28 cellular contexts compared by ENCODE assay signal in genomic region chr7:22832422-22832821, GRCh38.
"Had no signal": no experiment of that assay in that cellular context is flagged by ENCODE, and none has a peak within 500 bp of the region (broad histone marks: within the 10 kb centered on the region; RNA-seq: fewer than 3 reads in every experiment).

No MANE protein-coding gene starts in this region.

- H3K27me3 ChIP-seq: foreskin keratinocyte, heart left ventricle, hepatocyte, pancreas, right lobe of liver, thyroid gland, vagina had no signal

- H3K4me1 Mint-ChIP-seq: memory B cell; stimulated activated naive CD8-positive, alpha-beta T cell treated with anti-CD3 and anti-CD28 coated beads, Interleukin-15, amount 100 ng/mL, for 72 hours had no signal

- H3K79me2 ChIP-seq: hepatocyte had no signal

- H3K4me3 ChIP-seq: gastroesophageal sphincter, heart left ventricle, hepatocyte, lung, pancreas, right lobe of liver, thyroid gland, vagina had no signal

- H3K4me2 ChIP-seq: hepatocyte had no signal

- H3K36me3 Mint-ChIP-seq: memory B cell, natural killer cell had no signal

- ATAC-seq: esophagus mucosa; foreskin keratinocyte; gastroesophageal sphincter; heart left ventricle; left lobe of liver; right lobe of liver; stimulated activated naive CD8-positive, alpha-beta T cell treated with anti-CD3 and anti-CD28 coated beads, Interleukin-15, amount 100 ng/mL, for 72 hours had no signal

- H3K27ac ChIP-seq: epithelial cell of prostate, foreskin keratinocyte, gastroesophageal sphincter, heart left ventricle, hepatocyte, neutrophil, right lobe of liver, thyroid gland, vagina had no signal

- H2AFZ ChIP-seq: hepatocyte had no signal

- H3K9me3 Mint-ChIP-seq: dendritic cell treated with granulocyte-macrophage colony-stimulating factor and Interleukin-4, amounts not matched to agents 40 ng/mL and 50 ng/mL, for 4 days; endodermal cell; memory B cell; natural killer cell; neural crest cell; stimulated activated naive CD8-positive, alpha-beta T cell treated with anti-CD3 and anti-CD28 coated beads, Interleukin-15, amount 100 ng/mL, for 72 hours had no signal

- H3K27ac Mint-ChIP-seq: dendritic cell treated with granulocyte-macrophage colony-stimulating factor and Interleukin-4, amounts not matched to agents 40 ng/mL and 50 ng/mL, for 4 days; endodermal cell; memory B cell; stimulated activated naive CD8-positive, alpha-beta T cell treated with anti-CD3 and anti-CD28 coated beads, Interleukin-15, amount 100 ng/mL, for 72 hours had no signal

- H3K36me3 ChIP-seq: gastroesophageal sphincter, heart left ventricle, neutrophil, pancreas, right lobe of liver, thyroid gland, vagina had no signal

- H3K9me3 ChIP-seq: gastroesophageal sphincter, heart left ventricle, neutrophil, pancreas, right lobe of liver, thyroid gland, vagina had no signal

- H3K4me3 Mint-ChIP-seq: dendritic cell treated with granulocyte-macrophage colony-stimulating factor and Interleukin-4, amounts not matched to agents 40 ng/mL and 50 ng/mL, for 4 days; endodermal cell; memory B cell; natural killer cell; neural crest cell; stimulated activated naive CD8-positive, alpha-beta T cell treated with anti-CD3 and anti-CD28 coated beads, Interleukin-15, amount 100 ng/mL, for 72 hours had no signal

- DNase-seq: effector CD8-positive, alpha-beta T cell; foreskin keratinocyte; heart left ventricle; kidney; natural killer cell; pancreas; right lobe of liver; small intestine; stimulated activated CD4-positive, alpha-beta T cell treated with anti-CD3 and anti-CD28 coated beads, Interleukin-12 subunit alpha, Interleukin-12 subunit beta, amount 100 ng/mL, for 4 hours; stimulated activated CD4-positive, alpha-beta T cell treated with anti-CD3 and anti-CD28 coated beads, Interleukin-1b, Interleukin-23, amount 100 ng/mL, for 48 hours; stimulated activated CD4-positive, alpha-beta T cell treated with anti-CD3 and anti-CD28 coated beads, Interleukin-4, amount 100 ng/mL, for 1 hour; stimulated activated CD8-positive, alpha-beta memory T cell treated with anti-CD3 and anti-CD28 coated beads, Interleukin-4, amount 100 ng/mL, for 48 hours; stimulated activated naive CD4-positive, alpha-beta T cell; stimulated activated naive CD8-positive, alpha-beta T cell treated with anti-CD3 and anti-CD28 coated beads, Interleukin-15, amount 100 ng/mL, for 72 hours; thyroid gland; trophoblast cell had no signal

- H3K4me1 ChIP-seq: foreskin keratinocyte, right lobe of liver, thyroid gland, vagina had no signal

- H3K27me3 Mint-ChIP-seq: stimulated activated naive CD8-positive, alpha-beta T cell treated with anti-CD3 and anti-CD28 coated beads, Interleukin-15, amount 100 ng/mL, for 72 hours had no signal
